In genomic region chr5:135508496-135509005, GRCh38 we compare ENCODE assay signal across 13 cellular contexts. TPM values are rescaled to one million over a fixed set of nuclear protein-coding genes. Genes with fewer than 3 reads are reported as not detected.
DNase-seq lines count a peak whose midpoint lies in the region; ATAC-seq and TF ChIP-seq lines count a peak whose summit lies in the region.
"Had no signal": no experiment of that assay in that cellular context is flagged by ENCODE, and none has a peak within 500 bp of the region (broad histone marks: within the 10 kb centered on the region; RNA-seq: fewer than 3 reads in every experiment).

No MANE protein-coding gene starts in this region.

- no peak overlapping the region for H3K27ac ChIP-seq in suprapubic skin
- H3K27ac ChIP-seq: ascending aorta had no signal

- H3K4me1 Mint-ChIP-seq in activated CD8-positive, alpha-beta memory T cell treated with anti-CD3 and anti-CD28 coated beads, Interleukin-2, amount 10 ng/mL, durations not matched to agents 7 days and 5 days, result no peaks in the 10 kb centered on the region

- TF ChIP-seq CTCF in suprapubic skin (IDR thresholded peaks at IDR 0.05), result no peak
- TF ChIP-seq CTCF in GM20000 (IDR thresholded peaks at IDR 0.05; ENCODE audit: extremely low read depth, missing control alignments), result no peak

- WGBS in suprapubic skin, result 4% methylated on average over 16 of the region's 16 CpGs

- no peaks in the 10 kb centered on the region for H3K36me3 Mint-ChIP-seq in activated CD8-positive, alpha-beta memory T cell treated with anti-CD3 and anti-CD28 coated beads, Interleukin-2, amount 10 ng/mL, durations not matched to agents 7 days and 5 days

- no peak overlapping the region for H3K4me3 Mint-ChIP-seq in activated CD8-positive, alpha-beta memory T cell treated with anti-CD3 and anti-CD28 coated beads, Interleukin-2, amount 10 ng/mL, durations not matched to agents 7 days and 5 days
- H3K4me3 Mint-ChIP-seq: T-helper 2 cell treated with Interferon-gamma antibody and Interleukin-4, amounts not matched to agents 5 μg/mL and 100 μg/mL, for 36 hours had no signal

- peaks cover 15% of the 10 kb centered on the region for H3K27me3 ChIP-seq in suprapubic skin
- H3K27me3 ChIP-seq: ascending aorta had no signal

- H3K4me1 ChIP-seq in suprapubic skin, result peaks cover 7% of the 10 kb centered on the region
- H3K4me1 ChIP-seq: ascending aorta had no signal

- peak overlapping the region; percentile 10 for H3K4me3 ChIP-seq in suprapubic skin
- H3K4me3 ChIP-seq: ascending aorta had no signal

- no peak for ATAC-seq in activated CD8-positive, alpha-beta memory T cell treated with anti-CD3 and anti-CD28 coated beads, Interleukin-2, amount 10 ng/mL, durations not matched to agents 7 days and 5 days
- ATAC-seq in GM18498 (IDR thresholded peaks at IDR 0.05; ENCODE audit: unreplicated experiment), result no peak

- no peaks in the 10 kb centered on the region for H3K36me3 ChIP-seq in suprapubic skin
- H3K36me3 ChIP-seq: ascending aorta had no signal

- no peaks in the 10 kb centered on the region for H3K9me3 ChIP-seq in suprapubic skin
- H3K9me3 ChIP-seq: ascending aorta had no signal

- H3K9me3 Mint-ChIP-seq in activated CD8-positive, alpha-beta memory T cell treated with anti-CD3 and anti-CD28 coated beads, Interleukin-2, amount 10 ng/mL, durations not matched to agents 7 days and 5 days (ENCODE audit: low read depth), result no peaks in the 10 kb centered on the region
- H3K9me3 Mint-ChIP-seq: T-helper 2 cell treated with Interferon-gamma antibody and Interleukin-4, amounts not matched to agents 5 μg/mL and 100 μg/mL, for 36 hours had no signal

- CTCF ChIA-PET in activated CD8-positive, alpha-beta memory T cell treated with anti-CD3 and anti-CD28 coated beads, Interleukin-2, amount 10 ng/mL, durations not matched to agents 7 days and 5 days (lab: Charles Lee), result interaction anchor here (0.8 to 3.0 kb wide), 2 partner anchors 9 to 43 kb away, joined by 3 to 9 read pairs; no protein-coding TSS in a partner anchor

- H3K27me3 Mint-ChIP-seq in activated CD8-positive, alpha-beta memory T cell treated with anti-CD3 and anti-CD28 coated beads, Interleukin-2, amount 10 ng/mL, durations not matched to agents 7 days and 5 days, result peaks cover 59% of the 10 kb centered on the region

- no peak for TF ChIP-seq POLR2A in suprapubic skin (IDR thresholded peaks at IDR 0.05)

- peak; percentile 40 for DNase-seq in activated CD8-positive, alpha-beta memory T cell treated with anti-CD3 and anti-CD28 coated beads for 24 hours
- DNase-seq in activated CD8-positive, alpha-beta memory T cell treated with anti-CD3 and anti-CD28 coated beads, Interleukin-2, amount 10 ng/mL, durations not matched to agents 7 days and 5 days, result no peak
- DNase-seq in NCI-H2196 treated with DMSO at 0.1 percent for 48 hours (lab: John Stamatoyannopoulos, UW; ENCODE audit: unreplicated experiment) (peak; percentile 40), iPS-NIHi7 (ENCODE audit: extremely low spot score) (peak; percentile 60), suprapubic skin (ENCODE audit: low spot score in 2 of 2) (no peak), mesenteric fat pad (ENCODE audit: low spot score) (no peak), GM20000 (ENCODE audit: low spot score) (no peak)
- DNase-seq: activated CD8-positive, alpha-beta memory T cell treated with anti-CD3 and anti-CD28 coated beads, Interleukin-2, amount 50 U/mL, for 48 hours; GOT3; OCI-M1 had no signal

- TF ChIP-seq EP300 in suprapubic skin (IDR thresholded peaks at IDR 0.05), result no peak

- no peak overlapping the region for H3K27ac Mint-ChIP-seq in activated CD8-positive, alpha-beta memory T cell treated with anti-CD3 and anti-CD28 coated beads, Interleukin-2, amount 10 ng/mL, durations not matched to agents 7 days and 5 days
- H3K27ac Mint-ChIP-seq: T-helper 2 cell treated with Interferon-gamma antibody and Interleukin-4, amounts not matched to agents 5 μg/mL and 100 μg/mL, for 36 hours had no signal

RNA-seq across cellular contexts. Expression of gene NEUROG1, which starts 27.2 kb away (rescaled TPM):
- total RNA-seq in activated CD8-positive, alpha-beta memory T cell treated with anti-CD3 and anti-CD28 coated beads, Interleukin-2, amount 10 ng/mL, durations not matched to agents 7 days and 5 days, result not detected
- total RNA-seq in suprapubic skin (not detected), mesenteric fat pad (not detected)
- total RNA-seq: ascending aorta had no signal

RNA-seq across cellular contexts. Expression of gene TIFAB, which starts 56.4 kb away (rescaled TPM):
- total RNA-seq in activated CD8-positive, alpha-beta memory T cell treated with anti-CD3 and anti-CD28 coated beads, Interleukin-2, amount 10 ng/mL, durations not matched to agents 7 days and 5 days, result not detected
- under 1 TPM in 1 of 4 donors, not detected in 3; 0.08 TPM for total RNA-seq in suprapubic skin
- not detected for total RNA-seq in mesenteric fat pad
- total RNA-seq: ascending aorta had no signal

Comparison
In these comparisons a context has a peak if more than half of its experiments do, and no peak if none do; other contexts are left out.
1. DNase-seq: peak in activated CD8-positive, alpha-beta memory T cell treated with anti-CD3 and anti-CD28 coated beads for 24 hours (single experiment), NCI-H2196 treated with DMSO at 0.1 percent for 48 hours (single experiment) and iPS-NIHi7 (single experiment); none in activated CD8-positive, alpha-beta memory T cell treated with anti-CD3 and anti-CD28 coated beads, Interleukin-2, amount 10 ng/mL, durations not matched to agents 7 days and 5 days (single experiment), suprapubic skin (0 of 2), mesenteric fat pad (single experiment) and GM20000 (single experiment).